ENCODE assay signal across 20 cellular contexts in the genomic region with DNA sequence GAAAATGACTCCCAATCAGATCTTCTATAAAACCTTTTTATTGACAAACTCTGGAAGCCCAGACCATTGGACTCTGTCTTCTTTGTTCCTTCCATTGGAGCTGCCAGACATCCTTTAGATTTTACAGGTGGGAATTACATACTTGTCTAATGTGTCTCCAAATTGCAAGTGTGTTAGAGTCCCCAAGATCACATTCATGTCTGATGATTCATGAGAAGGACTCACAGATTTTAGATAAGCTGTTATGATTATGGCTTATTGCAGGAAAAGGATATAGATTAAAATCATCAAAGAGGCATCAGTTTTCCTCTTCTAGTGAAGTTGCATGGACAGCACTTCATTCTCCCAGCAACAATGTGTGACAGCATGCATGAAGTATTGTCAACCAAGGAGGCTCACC.
A peak's percentile ranks its signal among the peaks of the same experiment; 100 is the strongest.
DNase-seq lines count a peak whose midpoint lies in the region; ATAC-seq and TF ChIP-seq lines count a peak whose summit lies in the region.
"Had no signal": no experiment of that assay in that cellular context is flagged by ENCODE, and none has a peak within 500 bp of the region (broad histone marks: within the 10 kb centered on the region; RNA-seq: fewer than 3 reads in every experiment).

No MANE protein-coding gene starts in this region.

- H3K27ac ChIP-seq in upper lobe of left lung = no peak overlapping the region
- no peak overlapping the region for H3K27ac ChIP-seq in suprapubic skin
- H3K27ac ChIP-seq: BLaER1 had no signal

- no peaks in the 10 kb centered on the region for H3K4me1 ChIP-seq in upper lobe of left lung
- H3K4me1 ChIP-seq in suprapubic skin = no peaks in the 10 kb centered on the region
- H3K4me1 ChIP-seq: BLaER1 had no signal

- H3K27me3 Mint-ChIP-seq in HFFc6 (ENCODE audit: insufficient read depth) = peaks cover 2% of the 10 kb centered on the region
- H3K27me3 Mint-ChIP-seq: CD4-positive, CD25-positive, alpha-beta regulatory T cell had no signal

- H3K9me3 Mint-ChIP-seq in HFFc6 = peaks cover 6% of the 10 kb centered on the region
- H3K9me3 Mint-ChIP-seq in stimulated activated effector memory CD8-positive, alpha-beta T cell treated with anti-CD3 and anti-CD28 coated beads, Interleukin-12 subunit alpha, Interleukin-12 subunit beta, amount 100 ng/mL, for 72 hours = peaks cover 7% of the 10 kb centered on the region
- H3K9me3 Mint-ChIP-seq: T-helper 1 cell treated with Interleukin-12 subunit alpha and Interleukin-12 subunit beta and Interleukin-4 antibody, amounts not matched to agents 30 μg/mL and 1 μg/mL, for 36 hours had no signal

- H3K4me3 Mint-ChIP-seq in HFFc6 = no peak overlapping the region
- H3K4me3 Mint-ChIP-seq in stimulated activated effector memory CD8-positive, alpha-beta T cell treated with anti-CD3 and anti-CD28 coated beads, Interleukin-12 subunit alpha, Interleukin-12 subunit beta, amount 100 ng/mL, for 72 hours = no peak overlapping the region
- H3K4me3 Mint-ChIP-seq: CD4-positive, CD25-positive, alpha-beta regulatory T cell; T-helper 1 cell treated with Interleukin-12 subunit alpha and Interleukin-12 subunit beta and Interleukin-4 antibody, amounts not matched to agents 30 μg/mL and 1 μg/mL, for 36 hours had no signal

- TF ChIP-seq EP300 in upper lobe of left lung (IDR thresholded peaks at IDR 0.05) (no peak), suprapubic skin (IDR thresholded peaks at IDR 0.05) (no peak)

- TF ChIP-seq POLR2A in upper lobe of left lung (IDR thresholded peaks at IDR 0.05) (no peak), suprapubic skin (IDR thresholded peaks at IDR 0.05) (no peak)

- H3K27ac Mint-ChIP-seq in HFFc6 = peak overlapping the region; percentile 24
- H3K27ac Mint-ChIP-seq in stimulated activated effector memory CD8-positive, alpha-beta T cell treated with anti-CD3 and anti-CD28 coated beads, Interleukin-12 subunit alpha, Interleukin-12 subunit beta, amount 100 ng/mL, for 72 hours = no peak overlapping the region
- H3K27ac Mint-ChIP-seq: CD4-positive, CD25-positive, alpha-beta regulatory T cell; T-helper 1 cell treated with Interleukin-12 subunit alpha and Interleukin-12 subunit beta and Interleukin-4 antibody, amounts not matched to agents 30 μg/mL and 1 μg/mL, for 36 hours had no signal

- no peaks in the 10 kb centered on the region for H3K36me3 ChIP-seq in upper lobe of left lung
- no peaks in the 10 kb centered on the region for H3K36me3 ChIP-seq in suprapubic skin
- H3K36me3 ChIP-seq: BLaER1 had no signal

- DNase-seq in EL = peak; percentile 80
- DNase-seq in HFFc6 = no peak
- DNase-seq in NCI-H226 = peak; percentile 40
- peak; percentile 16 for DNase-seq in epithelial cell of esophagus (ENCODE audit: low read depth)
- no peak for DNase-seq in upper lobe of left lung
- no peak for DNase-seq in stimulated activated effector memory CD8-positive, alpha-beta T cell treated with anti-CD3 and anti-CD28 coated beads, Interleukin-12 subunit alpha, Interleukin-12 subunit beta, amount 100 ng/mL, for 72 hours (ENCODE audit: low spot score in 2 of 2)
- DNase-seq in suprapubic skin (ENCODE audit: low spot score in 2 of 2) = no peak
- DNase-seq: CD4-positive, CD25-positive, alpha-beta regulatory T cell; DMS53; GF-D8; H7; NCI-H1092 treated with DMSO at 0.1 percent for 48 hours; NCI-H1436 treated with DMSO at 0.1 percent for 48 hours; NCI-H1930; NCI-H2107; NCI-H526 treated with DMSO at 0.1 percent for 48 hours; SHP77 treated with DMSO at 0.1 percent for 48 hours had no signal

- ATAC-seq in upper lobe of left lung (ENCODE audit: low FRiP score in 2 of 2) = no peak
- no peak for ATAC-seq in stimulated activated effector memory CD8-positive, alpha-beta T cell treated with anti-CD3 and anti-CD28 coated beads, Interleukin-12 subunit alpha, Interleukin-12 subunit beta, amount 100 ng/mL, for 72 hours
- ATAC-seq: Panc1 had no signal

- peaks cover 36% of the 10 kb centered on the region for H3K36me3 Mint-ChIP-seq in HFFc6 (ENCODE audit: low read depth)
- no peaks in the 10 kb centered on the region for H3K36me3 Mint-ChIP-seq in stimulated activated effector memory CD8-positive, alpha-beta T cell treated with anti-CD3 and anti-CD28 coated beads, Interleukin-12 subunit alpha, Interleukin-12 subunit beta, amount 100 ng/mL, for 72 hours
- H3K36me3 Mint-ChIP-seq: CD4-positive, CD25-positive, alpha-beta regulatory T cell had no signal

- H3K27me3 ChIP-seq in upper lobe of left lung = no peaks in the 10 kb centered on the region
- H3K27me3 ChIP-seq in suprapubic skin = no peaks in the 10 kb centered on the region
- H3K27me3 ChIP-seq: BLaER1 had no signal

- H3K4me3 ChIP-seq in epithelial cell of esophagus (ENCODE audit: low read length) (no peak overlapping the region), upper lobe of left lung (no peak overlapping the region), suprapubic skin (no peak overlapping the region)
- H3K4me3 ChIP-seq: BLaER1 had no signal

- TF ChIP-seq CTCF in HFFc6 (IDR thresholded peaks at IDR 0.05) = no peak
- TF ChIP-seq CTCF in epithelial cell of esophagus (IDR thresholded peaks at IDR 0.05; ENCODE audit: insufficient read depth, low read depth, low read length, missing control alignments) = no peak
- TF ChIP-seq CTCF in upper lobe of left lung (IDR thresholded peaks at IDR 0.05) = no peak
- TF ChIP-seq CTCF in suprapubic skin (IDR thresholded peaks at IDR 0.05) = no peak

- H3K9me3 ChIP-seq in upper lobe of left lung = no peaks in the 10 kb centered on the region
- no peaks in the 10 kb centered on the region for H3K9me3 ChIP-seq in suprapubic skin
- H3K9me3 ChIP-seq: BLaER1 had no signal

- peaks cover 49% of the 10 kb centered on the region for H3K4me1 Mint-ChIP-seq in HFFc6 (ENCODE audit: low read depth)
- no peaks in the 10 kb centered on the region for H3K4me1 Mint-ChIP-seq in stimulated activated effector memory CD8-positive, alpha-beta T cell treated with anti-CD3 and anti-CD28 coated beads, Interleukin-12 subunit alpha, Interleukin-12 subunit beta, amount 100 ng/mL, for 72 hours
- H3K4me1 Mint-ChIP-seq: CD4-positive, CD25-positive, alpha-beta regulatory T cell had no signal

Comparison
In these comparisons a context has a peak if more than half of its experiments do, and no peak if none do; other contexts are left out.
1. DNase-seq: peak in EL (single experiment), NCI-H226 (single experiment) and epithelial cell of esophagus (single experiment); none in HFFc6 (single experiment), upper lobe of left lung (0 of 2), stimulated activated effector memory CD8-positive, alpha-beta T cell treated with anti-CD3 and anti-CD28 coated beads, Interleukin-12 subunit alpha, Interleukin-12 subunit beta, amount 100 ng/mL, for 72 hours (0 of 2) and suprapubic skin (0 of 2).